In genomic region chr17:18247613-18248001, GRCh38 we compare ENCODE assay signal across 1 cellular context.
TF ChIP-seq lines count a peak whose summit lies in the region.

No MANE protein-coding gene starts in this region.

TF ChIP-seq in WTC11, 78 proteins besides CTCF, POLR2A, EP300 and RAD21 (continued from another document):
- TF ChIP-seq PREB (CRISPR knock-in tag; IDR thresholded peaks at IDR 0.05; ENCODE audit: borderline replicate concordance) = no peak
- TF ChIP-seq ZNF423 (CRISPR knock-in tag; IDR thresholded peaks at IDR 0.05) = no peak
- 0 out of 2 replicates have a peak, but pooled peaks have one; percentile 26 for TF ChIP-seq NFATC4 (CRISPR knock-in tag; IDR thresholded peaks at IDR 0.05)
- no peak for TF ChIP-seq ZBTB21 (CRISPR knock-in tag; IDR thresholded peaks at IDR 0.05; ENCODE audit: borderline replicate concordance)
